22 cellular contexts compared by ENCODE assay signal in the genomic region with DNA sequence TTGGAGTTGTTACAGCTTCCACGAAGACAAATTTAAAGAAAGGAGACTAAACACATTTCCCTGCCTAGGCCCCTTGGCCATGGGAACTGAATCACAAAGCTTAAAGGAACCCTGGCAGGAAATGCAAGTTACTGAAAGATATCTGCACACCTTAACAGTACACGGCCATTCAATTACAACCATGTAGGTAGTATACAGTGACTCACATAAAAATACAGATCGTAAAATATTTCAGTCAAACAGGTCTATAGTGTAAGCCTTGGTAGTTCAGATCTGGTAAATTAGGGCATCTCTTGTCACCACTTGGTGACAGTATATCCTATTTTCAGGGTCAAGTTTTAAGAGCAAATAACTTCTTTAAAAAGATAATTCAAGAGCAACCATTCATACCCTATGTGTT.
DNase-seq lines count a peak whose midpoint lies in the region; ATAC-seq, FAIRE-seq and TF ChIP-seq lines count a peak whose summit lies in the region.
"Had no signal": no experiment of that assay in that cellular context is flagged by ENCODE, and none has a peak within 500 bp of the region (broad histone marks: within the 10 kb centered on the region; RNA-seq: fewer than 3 reads in every experiment).

No MANE protein-coding gene starts in this region.

- H3K27me3 ChIP-seq in HepG2 (ENCODE audit: control insufficient read depth in 1 of 2, insufficient read depth in 2 of 2, low read length in 2 of 2): no peaks in the 10 kb centered on the region
- H3K27me3 ChIP-seq in right lobe of liver: no peaks in the 10 kb centered on the region
- no peaks in the 10 kb centered on the region for H3K27me3 ChIP-seq in astrocyte (ENCODE audit: insufficient read depth, low read length)
- H3K27me3 ChIP-seq in small intestine (ENCODE audit: control insufficient read depth in 2 of 2, insufficient read depth in 2 of 2, low read length in 2 of 2): peaks cover 0 to 1% of the 10 kb centered on the region in 2 donors

- H3K9me3 Mint-ChIP-seq in astrocyte (ENCODE audit: unreplicated experiment): no peaks in the 10 kb centered on the region
- H3K9me3 Mint-ChIP-seq: CD4-positive, alpha-beta T cell; GM23338; HFFc6 had no signal

- in situ Hi-C loops in HepG2 (cut with HindIII; ENCODE audit: extremely low pct_ligation_motif_present, low pct_unique_long_range_greater_than_20kb): no loop called here

- no peaks in the 10 kb centered on the region for H3K36me3 ChIP-seq in HepG2 (replicated peaks in 1 of 2; ENCODE audit: control insufficient read depth in 1 of 2, insufficient read depth in 2 of 2, low read length in 2 of 2)
- H3K36me3 ChIP-seq in right lobe of liver: no peaks in the 10 kb centered on the region
- no peaks in the 10 kb centered on the region for H3K36me3 ChIP-seq in astrocyte (ENCODE audit: insufficient read depth, low read length)
- H3K36me3 ChIP-seq in small intestine (ENCODE audit: control insufficient read depth in 2 of 2, insufficient read depth in 2 of 2, low read length in 2 of 2): no peaks in the 10 kb centered on the region
- H3K36me3 ChIP-seq: BLaER1, HAP-1 had no signal

- POLR2A ChIA-PET in HepG2 (lab: Yijun Ruan, JAX): no interaction called here

- H3K27ac ChIP-seq in HepG2 (ENCODE audit: extremely low read length, insufficient read depth, low read length): no peak overlapping the region
- no peak overlapping the region for H3K27ac ChIP-seq in right lobe of liver
- no peak overlapping the region for H3K27ac ChIP-seq in astrocyte (ENCODE audit: low read depth, low read length)
- no peak overlapping the region for H3K27ac ChIP-seq in small intestine (ENCODE audit: low read depth in 1 of 2, low read length in 1 of 2)
- H3K27ac ChIP-seq: 22Rv1, BLaER1 had no signal

- H3K4me2 ChIP-seq in HepG2 (ENCODE audit: low read depth, low read length): no peak overlapping the region
- H3K4me2 ChIP-seq in astrocyte (ENCODE audit: low read length): no peak overlapping the region
- H3K4me2 ChIP-seq: BLaER1, GM23338 had no signal

- H3K27me3 Mint-ChIP-seq in astrocyte (ENCODE audit: low read depth, unreplicated experiment): no peaks in the 10 kb centered on the region

- H3K4me1 ChIP-seq in HepG2 (ENCODE audit: insufficient read depth, low read length): no peaks in the 10 kb centered on the region
- H3K4me1 ChIP-seq in right lobe of liver: no peaks in the 10 kb centered on the region
- no peaks in the 10 kb centered on the region for H3K4me1 ChIP-seq in astrocyte (ENCODE audit: insufficient read depth, low read length)
- H3K4me1 ChIP-seq in small intestine (ENCODE audit: control insufficient read depth in 2 of 2, insufficient read depth in 1 of 2, low read depth in 1 of 2, low read length in 1 of 2): no peaks in the 10 kb centered on the region
- H3K4me1 ChIP-seq: BLaER1 had no signal

- no peak for TF ChIP-seq RAD21 in HepG2 (CRISPR knock-in tag; IDR thresholded peaks at IDR 0.05)

- TF ChIP-seq POLR2A in HepG2 (IDR thresholded peaks at IDR 0.05; ENCODE audit: insufficient read depth in 1 of 2, low read depth in 2 of 2, low read length in 2 of 2) (no peak), right lobe of liver (IDR thresholded peaks at IDR 0.05) (no peak)

- no peak for DNase-seq in HepG2 (ENCODE audit: low spot score)
- no peak for DNase-seq in right lobe of liver
- DNase-seq in astrocyte (ENCODE audit: low read depth): no peak
- no peak for DNase-seq in small intestine
- DNase-seq: CD4-positive, alpha-beta T cell; CD8-positive, alpha-beta memory T cell; DMS 273 treated with DMSO at 0.1 percent for 48 hours; DMS79; GF-D8; HFFc6 had no signal

- ATAC-seq in HepG2 (no peak), right lobe of liver (no peak), HG02571 (IDR thresholded peaks at IDR 0.05; ENCODE audit: unreplicated experiment) (no peak)
- ATAC-seq in activated CD4-positive, CD25-positive, alpha-beta regulatory T cell treated with anti-CD3 and anti-CD28 coated beads, Interleukin-2, amount 50 U/mL, for 24 hours: no peak
- ATAC-seq: GM23338 had no signal

- H2AFZ ChIP-seq in HepG2 (ENCODE audit: low read length) (no peak overlapping the region), astrocyte (ENCODE audit: low read depth, low read length) (no peak overlapping the region)
- H2AFZ ChIP-seq: GM23338 had no signal

- peaks cover under 1% of the 10 kb centered on the region for H3K4me1 Mint-ChIP-seq in astrocyte (ENCODE audit: low read depth, unreplicated experiment)
- H3K4me1 Mint-ChIP-seq: B cell; CD14-positive monocyte; CD8-positive, alpha-beta memory T cell; GM23338 had no signal

- no peak overlapping the region for H3K4me3 Mint-ChIP-seq in astrocyte (ENCODE audit: unreplicated experiment)
- H3K4me3 Mint-ChIP-seq: B cell; CD14-positive monocyte; CD4-positive, alpha-beta T cell; CD8-positive, alpha-beta memory T cell; GM23338; HFFc6 had no signal

- H3K79me2 ChIP-seq in HepG2 (ENCODE audit: insufficient read depth, low read length) (no peaks in the 10 kb centered on the region), astrocyte (ENCODE audit: insufficient read depth, low read length) (no peaks in the 10 kb centered on the region)

- FAIRE-seq in HepG2 (lab: Jason Lieb, UNC) (peak; percentile 44), astrocyte (lab: Jason Lieb, UNC) (peak; percentile 94), small intestine (lab: Jason Lieb, UNC) (peak; percentile 41)
- FAIRE-seq: A204.1, D721Med, GM12891, H54 had no signal

- CTCF ChIA-PET in HepG2 (lab: Yijun Ruan, JAX; ENCODE audit: low intra/inter-chr PET ratio, low total read pairs): no interaction called here

- peaks cover 2% of the 10 kb centered on the region for H3K36me3 Mint-ChIP-seq in astrocyte (ENCODE audit: low read depth, unreplicated experiment)
- H3K36me3 Mint-ChIP-seq: CD14-positive monocyte; CD8-positive, alpha-beta memory T cell had no signal

- H4K20me1 ChIP-seq in HepG2 (ENCODE audit: insufficient read depth, low read length) (no peaks in the 10 kb centered on the region), astrocyte (ENCODE audit: insufficient read depth, low read length) (no peaks in the 10 kb centered on the region)

- H3K9ac ChIP-seq in HepG2 (ENCODE audit: insufficient read depth, low read depth, low read length) (no peak overlapping the region), astrocyte (ENCODE audit: low read length) (no peak overlapping the region)
- H3K9ac ChIP-seq: BLaER1 had no signal

- no TSS peak for BruUV-seq in HepG2 (replicated peaks; lab: Mats Ljungman, UMichigan)

- intact Hi-C loops in HepG2 (cut with micrococcal nuclease; ENCODE audit: unreplicated experiment): no loop called here
- intact Hi-C loops in right lobe of liver (cut with DNase I): no loop called here

- WGBS in HepG2 (ENCODE audit: low lambda C conversion rate): 67% methylated on average over 1 of the region's 3 CpGs
- 51% methylated on average over 3 of the region's 3 CpGs for WGBS in right lobe of liver (ENCODE audit: insufficient coverage, low coverage, low lambda C conversion rate, missing lambda C conversion rate)
- WGBS in small intestine, 3 donors: 51 to 57% (median 53%) methylated on average over 3 of the region's 3 CpGs

- H3K4me3 ChIP-seq in HepG2 (replicated peaks in 1 of 3; ENCODE audit: insufficient read depth in 1 of 3, low read depth in 2 of 3, low read length in 3 of 3) (no peak overlapping the region), right lobe of liver (no peak overlapping the region), astrocyte (ENCODE audit: insufficient read depth, low read depth, low read length) (no peak overlapping the region), small intestine (ENCODE audit: low read depth in 1 of 2, low read length in 2 of 2) (no peak overlapping the region)
- H3K4me3 ChIP-seq: BLaER1, GM23338, HAP-1 had no signal

- no peak overlapping the region for H3K27ac Mint-ChIP-seq in astrocyte (ENCODE audit: unreplicated experiment)
- H3K27ac Mint-ChIP-seq: B cell; CD14-positive monocyte; CD4-positive, alpha-beta T cell; CD8-positive, alpha-beta memory T cell; GM23338; HFFc6 had no signal

- TF ChIP-seq EP300 in HepG2 (IDR thresholded peaks at IDR 0.05; ENCODE audit: low read depth in 2 of 2, low read length in 2 of 2) (no peak), HepG2 (CRISPR knock-in tag; IDR thresholded peaks at IDR 0.05; ENCODE audit: borderline replicate concordance) (no peak)

- H3K9me3 ChIP-seq in HepG2 (ENCODE audit: low read length) (no peaks in the 10 kb centered on the region), right lobe of liver (no peaks in the 10 kb centered on the region), astrocyte (ENCODE audit: insufficient read depth, low read depth, low read length) (no peaks in the 10 kb centered on the region), small intestine (ENCODE audit: control insufficient read depth, low read depth) (no peaks in the 10 kb centered on the region)
- H3K9me3 ChIP-seq: BLaER1, HAP-1 had no signal

- no peak for TF ChIP-seq CTCF in HepG2 (CRISPR knock-in tag; IDR thresholded peaks at IDR 0.05)
- TF ChIP-seq CTCF in right lobe of liver (IDR thresholded peaks at IDR 0.05): no peak
- TF ChIP-seq CTCF in astrocyte (IDR thresholded peaks at IDR 0.05; ENCODE audit: insufficient read depth, low read depth, low read length): no peak

TF ChIP-seq in HepG2, 621 proteins besides CTCF, POLR2A, EP300 and RAD21 (continues in another document):
- TF ChIP-seq, protein P1, sequence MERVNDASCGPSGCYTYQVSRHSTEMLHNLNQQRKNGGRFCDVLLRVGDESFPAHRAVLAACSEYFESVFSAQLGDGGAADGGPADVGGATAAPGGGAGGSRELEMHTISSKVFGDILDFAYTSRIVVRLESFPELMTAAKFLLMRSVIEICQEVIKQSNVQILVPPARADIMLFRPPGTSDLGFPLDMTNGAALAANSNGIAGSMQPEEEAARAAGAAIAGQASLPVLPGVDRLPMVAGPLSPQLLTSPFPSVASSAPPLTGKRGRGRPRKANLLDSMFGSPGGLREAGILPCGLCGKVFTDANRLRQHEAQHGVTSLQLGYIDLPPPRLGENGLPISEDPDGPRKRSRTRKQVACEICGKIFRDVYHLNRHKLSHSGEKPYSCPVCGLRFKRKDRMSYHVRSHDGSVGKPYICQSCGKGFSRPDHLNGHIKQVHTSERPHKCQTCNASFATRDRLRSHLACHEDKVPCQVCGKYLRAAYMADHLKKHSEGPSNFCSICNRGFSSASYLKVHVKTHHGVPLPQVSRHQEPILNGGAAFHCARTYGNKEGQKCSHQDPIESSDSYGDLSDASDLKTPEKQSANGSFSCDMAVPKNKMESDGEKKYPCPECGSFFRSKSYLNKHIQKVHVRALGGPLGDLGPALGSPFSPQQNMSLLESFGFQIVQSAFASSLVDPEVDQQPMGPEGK (CRISPR knock-in tag; IDR thresholded peaks at IDR 0.05): no peak
- TF ChIP-seq ZNF230 (CRISPR knock-in tag; IDR thresholded peaks at IDR 0.05) (no peak), HNRNPLL (IDR thresholded peaks at IDR 0.05; ENCODE audit: low read depth, low read length, poor library complexity, severe bottlenecking) (no peak)
